In the genomic region with DNA sequence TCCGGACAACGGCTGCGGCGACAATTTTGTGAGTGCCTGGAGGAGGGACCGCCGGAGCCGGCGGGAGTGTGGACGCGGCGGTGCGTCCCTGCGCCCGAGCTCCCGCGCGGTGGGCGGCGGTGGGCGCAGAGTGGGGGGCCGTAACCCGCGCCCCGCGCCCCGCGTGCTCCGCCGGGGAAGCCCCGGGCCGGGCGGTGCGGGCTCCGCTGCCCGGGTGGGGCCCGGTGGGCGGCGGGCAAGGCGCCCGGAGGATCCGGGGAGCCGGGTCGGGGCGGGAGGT, we compare ENCODE assay signal across 8 cellular contexts. TPM values are rescaled to one million over a fixed set of nuclear protein-coding genes. Genes with fewer than 3 reads are reported as not detected.
DNase-seq lines count a peak whose midpoint lies in the region; ATAC-seq and TF ChIP-seq lines count a peak whose summit lies in the region.

No MANE protein-coding gene starts in this region.

- no peak for TF ChIP-seq CTCF in GM12864 (IDR thresholded peaks at IDR 0.05; ENCODE audit: low read depth, low read length, missing control alignments)
- no peak for TF ChIP-seq CTCF in coronary artery (IDR thresholded peaks at IDR 0.05)
- TF ChIP-seq CTCF in neural progenitor cell (IDR thresholded peaks at IDR 0.05) = no peak

- H3K36me3 ChIP-seq in HUES64 (ENCODE audit: insufficient read depth, low read length) (no peaks in the 10 kb centered on the region), neural progenitor cell (no peaks in the 10 kb centered on the region)

- H3K36me3 Mint-ChIP-seq in neural progenitor cell = no peaks in the 10 kb centered on the region

- H3F3A ChIP-seq in neural progenitor cell (ENCODE audit: low read depth) = peaks cover 16% of the 10 kb centered on the region

- H3K27ac ChIP-seq in HUES64 (ENCODE audit: low read depth, low read length) (no peak overlapping the region; the same call in 1 of the 2 replicates), coronary artery (peak overlapping the region; percentile 95 to 98), neural progenitor cell (no peak overlapping the region)

- under 1% methylated on average over 44 of the region's 44 CpGs for WGBS in HUES64

- peaks cover 4% of the 10 kb centered on the region for H3K4me1 Mint-ChIP-seq in neural progenitor cell

- DNase-seq in GM12864 (ENCODE audit: low read depth) (no peak), coronary artery (ENCODE audit: low spot score) (no peak), neural progenitor cell (ENCODE audit: low spot score) (no peak), NCI-H2196 (lab: John Stamatoyannopoulos, UW; ENCODE audit: unreplicated experiment) (no peak), NCI-H345 (lab: John Stamatoyannopoulos, UW) (no peak), NCI-H1105 treated with DMSO at 0.1 percent for 48 hours (lab: John Stamatoyannopoulos, UW) (no peak)

- H3K4me1 ChIP-seq in HUES64 (ENCODE audit: insufficient read depth, low read length) = 0 out of 2 replicates have a peak, but pooled peaks cover 6% of the 10 kb centered on the region
- peaks cover 4% of the 10 kb centered on the region for H3K4me1 ChIP-seq in neural progenitor cell

- H3K9me3 ChIP-seq in HUES64 (ENCODE audit: insufficient read depth, low read depth, low read length) (no peaks in the 10 kb centered on the region), neural progenitor cell (ENCODE audit: low read depth) (no peaks in the 10 kb centered on the region)

- peaks cover 3% of the 10 kb centered on the region for H3K79me2 ChIP-seq in neural progenitor cell (ENCODE audit: low read depth)

- H3K27ac Mint-ChIP-seq in neural progenitor cell = no peak overlapping the region

- H3K4me3 Mint-ChIP-seq in neural progenitor cell = peak overlapping the region; percentile 85

- H3K4me3 ChIP-seq in GM12864 (ENCODE audit: low read depth, low read length) = peak overlapping the region; percentile 70
- peak overlapping the region; percentile 84 for H3K4me3 ChIP-seq in HUES64 (ENCODE audit: low read length)
- peak overlapping the region; percentile 97 for H3K4me3 ChIP-seq in coronary artery
- peak overlapping the region; percentile 82 for H3K4me3 ChIP-seq in neural progenitor cell

- H2AFZ ChIP-seq in neural progenitor cell (replicated peaks) = peak overlapping the region; percentile 78

- H3K27me3 ChIP-seq in HUES64 (ENCODE audit: insufficient read depth, low read length) = peaks cover 38% of the 10 kb centered on the region
- H3K27me3 ChIP-seq in neural progenitor cell = peaks cover 36% of the 10 kb centered on the region

- no peaks in the 10 kb centered on the region for H3K9me3 Mint-ChIP-seq in neural progenitor cell

- peaks cover 10% of the 10 kb centered on the region for H4K20me1 ChIP-seq in neural progenitor cell (ENCODE audit: low read depth)

- H3K9ac ChIP-seq in HUES64 (ENCODE audit: low read depth, low read length) = peak overlapping the region; percentile 36; the same call in 1 of the 2 replicates
- no peak overlapping the region for H3K9ac ChIP-seq in neural progenitor cell

- peaks cover 5% of the 10 kb centered on the region for H3K27me3 Mint-ChIP-seq in neural progenitor cell (ENCODE audit: insufficient read depth, low read depth)

- no peak for ATAC-seq in GM18867 (IDR thresholded peaks at IDR 0.05; ENCODE audit: unreplicated experiment)

- peak overlapping the region; percentile 83 for H3K4me2 ChIP-seq in neural progenitor cell

RNA-seq across cellular contexts. Expression of a gene that starts 0.4 kb away (rescaled TPM):
- polyA plus RNA-seq in HUES64 (2013, experiment 1 of 2) = 2.2 TPM
- polyA plus RNA-seq in HUES64 (2013, experiment 2 of 2) = 2.3 TPM
- total RNA-seq in neural progenitor cell (ENCODE audit: low replicate concordance) = 12.6 and 18.0 TPM in 2 replicates

Comparison
In these comparisons a context has a peak if more than half of its experiments do, and no peak if none do; other contexts are left out.
1. H3K27ac ChIP-seq: peak in coronary artery (2 of 2); none in HUES64 (single experiment) and neural progenitor cell (single experiment).
2. Peak in every context shown above with its lines, with median percentiles within 50 percentile points of each other: H3K4me3 ChIP-seq.